26 cellular contexts compared by ENCODE assay signal in the genomic region with DNA sequence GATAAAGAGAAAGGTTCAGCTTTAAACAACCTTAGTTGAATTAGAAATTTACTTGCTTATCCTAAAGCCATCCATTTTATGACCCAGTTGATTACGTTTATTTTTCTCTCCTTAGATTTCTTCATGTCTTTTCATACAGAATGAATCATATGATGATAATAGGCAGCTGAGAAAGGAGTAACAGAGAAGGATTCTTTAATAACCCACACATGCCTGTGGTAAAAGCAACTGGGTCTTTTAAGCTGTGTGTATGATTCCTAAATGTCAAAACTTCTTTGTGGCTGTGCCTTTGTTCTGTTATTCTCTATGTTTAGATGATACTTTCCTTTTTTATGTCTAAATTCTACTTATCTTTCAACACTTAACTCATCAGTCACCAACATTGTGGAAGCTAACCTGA.
A peak's percentile ranks its signal among the peaks of the same experiment; 100 is the strongest.
DNase-seq lines count a peak whose midpoint lies in the region; ATAC-seq and TF ChIP-seq lines count a peak whose summit lies in the region.
"Had no signal": no experiment of that assay in that cellular context is flagged by ENCODE, and none has a peak within 500 bp of the region (broad histone marks: within the 10 kb centered on the region; RNA-seq: fewer than 3 reads in every experiment).

No MANE protein-coding gene starts in this region.

- POLR2A ChIA-PET in AG04449 (lab: Yijun Ruan, JAX): no interaction called here

- TF ChIP-seq CTCF in AG04449 (IDR thresholded peaks at IDR 0.05; ENCODE audit: insufficient read depth, low read length, missing control alignments) (no peak), HFFc6 (IDR thresholded peaks at IDR 0.05) (no peak), astrocyte of the cerebellum (IDR thresholded peaks at IDR 0.05; ENCODE audit: low read depth, low read length, missing control alignments) (no peak), foreskin fibroblast (IDR thresholded peaks at IDR 0.05; ENCODE audit: low read depth, low read length) (no peak)

- H3K4me1 Mint-ChIP-seq in HFFc6 (ENCODE audit: low read depth): peaks cover 41% of the 10 kb centered on the region
- H3K4me1 Mint-ChIP-seq: stimulated activated naive CD8-positive, alpha-beta T cell treated with anti-CD3 and anti-CD28 coated beads, Interleukin-15, amount 100 ng/mL, for 72 hours had no signal

- peak overlapping the region; percentile 48; the same call in 1 of the 2 replicates for H3K27ac Mint-ChIP-seq in HFFc6
- H3K27ac Mint-ChIP-seq: activated CD4-positive, alpha-beta memory T cell treated with anti-CD3 and anti-CD28 coated beads for 36 hours; stimulated activated naive CD8-positive, alpha-beta T cell treated with anti-CD3 and anti-CD28 coated beads, Interleukin-15, amount 100 ng/mL, for 72 hours; WTC11 had no signal

- no peaks in the 10 kb centered on the region for H3K9me3 Mint-ChIP-seq in HFFc6
- H3K9me3 Mint-ChIP-seq: WTC11 had no signal

- no peaks in the 10 kb centered on the region for H3K36me3 Mint-ChIP-seq in HFFc6 (ENCODE audit: low read depth)
- H3K36me3 Mint-ChIP-seq: activated CD4-positive, alpha-beta memory T cell treated with anti-CD3 and anti-CD28 coated beads for 36 hours; WTC11 had no signal

- no peaks in the 10 kb centered on the region for H3K9me3 ChIP-seq in MG63
- H3K9me3 ChIP-seq: BLaER1 treated with 17β-estradiol and CSF1 and Interleukin-3, amounts not matched to agents 10 nM and 100 nM; tibial nerve had no signal

- H3K36me3 ChIP-seq in MG63: no peaks in the 10 kb centered on the region
- H3K36me3 ChIP-seq: BLaER1 treated with 17β-estradiol and CSF1 and Interleukin-3, amounts not matched to agents 10 nM and 100 nM; tibial nerve had no signal

- DNase-seq in AG04449 (ENCODE audit: low read depth, low spot score) (peak; percentile 47), HFFc6 (peak; percentile 60), astrocyte of the cerebellum (ENCODE audit: low read depth) (peak; percentile 51), foreskin fibroblast (peak; percentile 27 to 51), MG63 (no peak), HCEC 1CT (no peak)
- no peak for DNase-seq in stimulated activated CD4-positive, alpha-beta T cell treated with anti-CD3 and anti-CD28 coated beads, Interleukin-1b, Interleukin-23, amount 100 ng/mL, for 48 hours
- DNase-seq: activated CD4-positive, alpha-beta memory T cell treated with anti-CD3 and anti-CD28 coated beads for 36 hours; activated effector memory CD4-positive, alpha-beta T cell treated with Interleukin-2 at 50 U/mL for 16 hours; Calu3; caudate nucleus; dorsolateral prefrontal cortex; GOT3; kidney glomerular epithelial cell; NCI-H1417 treated with DMSO at 0.1 percent for 48 hours; NCI-H526 treated with DMSO at 0.1 percent for 48 hours; occipital lobe; RPMI8226; stimulated activated CD4-positive, alpha-beta T cell treated with anti-CD3 and anti-CD28 coated beads, Interleukin-12 subunit alpha, Interleukin-12 subunit beta, amount 100 ng/mL, for 4 hours; stimulated activated naive CD8-positive, alpha-beta T cell treated with anti-CD3 and anti-CD28 coated beads, Interleukin-15, amount 100 ng/mL, for 72 hours; T1000 had no signal

- CTCF ChIA-PET in AG04449 (lab: Yijun Ruan, JAX): interaction anchor here (1.2 kb wide), 1 partner anchor 297 kb away, joined by 5 read pairs; no protein-coding TSS in a partner anchor

- in situ Hi-C loops in astrocyte of the cerebellum (cut with HindIII; ENCODE audit: low sequenced_read_pairs): no loop called here

- H3K4me3 ChIP-seq in AG04449 (ENCODE audit: low read depth, low read length) (no peak overlapping the region), astrocyte of the cerebellum (ENCODE audit: low read depth, low read length) (no peak overlapping the region), foreskin fibroblast (ENCODE audit: low read depth in 1 of 2, low read length in 2 of 2) (no peak overlapping the region), MG63 (no peak overlapping the region)
- H3K4me3 ChIP-seq: BLaER1 treated with 17β-estradiol and CSF1 and Interleukin-3, amounts not matched to agents 10 nM and 100 nM; dorsolateral prefrontal cortex; tibial nerve had no signal

- no peaks in the 10 kb centered on the region; the same call in 1 of the 2 replicates for H3K27me3 Mint-ChIP-seq in HFFc6 (ENCODE audit: insufficient read depth)
- H3K27me3 Mint-ChIP-seq: activated CD4-positive, alpha-beta memory T cell treated with anti-CD3 and anti-CD28 coated beads for 36 hours; stimulated activated naive CD8-positive, alpha-beta T cell treated with anti-CD3 and anti-CD28 coated beads, Interleukin-15, amount 100 ng/mL, for 72 hours had no signal

- no peak for ATAC-seq in HG03378 (IDR thresholded peaks at IDR 0.05; ENCODE audit: unreplicated experiment)
- ATAC-seq: HepG2; stimulated activated naive CD8-positive, alpha-beta T cell treated with anti-CD3 and anti-CD28 coated beads, Interleukin-15, amount 100 ng/mL, for 72 hours; WTC11 had no signal

- H3K4me3 Mint-ChIP-seq in HFFc6: peak overlapping the region; percentile 61
- H3K4me3 Mint-ChIP-seq: activated CD4-positive, alpha-beta memory T cell treated with anti-CD3 and anti-CD28 coated beads for 36 hours; stimulated activated naive CD8-positive, alpha-beta T cell treated with anti-CD3 and anti-CD28 coated beads, Interleukin-15, amount 100 ng/mL, for 72 hours; WTC11 had no signal

- no peaks in the 10 kb centered on the region for H3K27me3 ChIP-seq in MG63
- H3K27me3 ChIP-seq: BLaER1 treated with 17β-estradiol and CSF1 and Interleukin-3, amounts not matched to agents 10 nM and 100 nM; dorsolateral prefrontal cortex; tibial nerve had no signal

Comparison
In these comparisons a context has a peak if more than half of its experiments do, and no peak if none do; other contexts are left out.
1. DNase-seq: peak in AG04449 (single experiment), HFFc6 (single experiment), astrocyte of the cerebellum (single experiment) and foreskin fibroblast (2 of 2); none in MG63 (single experiment), HCEC 1CT (single experiment) and stimulated activated CD4-positive, alpha-beta T cell treated with anti-CD3 and anti-CD28 coated beads, Interleukin-1b, Interleukin-23, amount 100 ng/mL, for 48 hours (single experiment).